Comparison of ENCODE assay signal across 8 cellular contexts in genomic region chr12:12560587-12561304, GRCh38. TPM values are rescaled to one million over a fixed set of nuclear protein-coding genes. Genes with fewer than 3 reads are reported as not detected.
DNase-seq lines count a peak whose midpoint lies in the region; ATAC-seq and TF ChIP-seq lines count a peak whose summit lies in the region.

No MANE protein-coding gene starts in this region.

- H3K4me1 ChIP-seq in endodermal cell (ENCODE audit: control insufficient read depth, insufficient read depth, low read length), result no peaks in the 10 kb centered on the region

- H3K4me3 Mint-ChIP-seq in endodermal cell, result peak overlapping the region; percentile 86
- H3K4me3 Mint-ChIP-seq in stimulated activated naive CD8-positive, alpha-beta T cell treated with anti-CD3 and anti-CD28 coated beads, Interleukin-15, amount 100 ng/mL, for 72 hours, result peak overlapping the region; percentile 88 to 97

- H3K27ac Mint-ChIP-seq in endodermal cell, result peak overlapping the region; percentile 95
- H3K27ac Mint-ChIP-seq in stimulated activated naive CD8-positive, alpha-beta T cell treated with anti-CD3 and anti-CD28 coated beads, Interleukin-15, amount 100 ng/mL, for 72 hours, result peak overlapping the region; percentile 94 to 97

- ATAC-seq in GM18909 (IDR thresholded peaks at IDR 0.05; ENCODE audit: poor library complexity, unreplicated experiment), result peak; percentile 36
- peak; percentile 65 for ATAC-seq in stimulated activated naive CD8-positive, alpha-beta T cell treated with anti-CD3 and anti-CD28 coated beads, Interleukin-15, amount 100 ng/mL, for 72 hours
- no peak for ATAC-seq in HG02938 (IDR thresholded peaks at IDR 0.05; ENCODE audit: unreplicated experiment)

- H3K27me3 Mint-ChIP-seq in endodermal cell (ENCODE audit: insufficient read depth), result no peaks in the 10 kb centered on the region
- no peaks in the 10 kb centered on the region for H3K27me3 Mint-ChIP-seq in stimulated activated naive CD8-positive, alpha-beta T cell treated with anti-CD3 and anti-CD28 coated beads, Interleukin-15, amount 100 ng/mL, for 72 hours

- peak overlapping the region; percentile 98 for H3K4me3 ChIP-seq in endodermal cell (ENCODE audit: low read length)

- no peak for TF ChIP-seq CTCF in endodermal cell (conservative IDR thresholded peaks at IDR 0.05)

- H3K4me1 Mint-ChIP-seq in endodermal cell, result peaks cover 32% of the 10 kb centered on the region
- H3K4me1 Mint-ChIP-seq in stimulated activated naive CD8-positive, alpha-beta T cell treated with anti-CD3 and anti-CD28 coated beads, Interleukin-15, amount 100 ng/mL, for 72 hours, result peaks cover 43% of the 10 kb centered on the region

- H3K27ac ChIP-seq in endodermal cell (ENCODE audit: low read depth, low read length), result no peak overlapping the region

- H3K9ac ChIP-seq in endodermal cell (ENCODE audit: extremely low read depth, low read length, poor library complexity, severe bottlenecking), result peak overlapping the region; percentile 83

- DNase-seq in AG20443 (ENCODE audit: low spot score) (peak; percentile 42), NCI-H69 (lab: John Stamatoyannopoulos, UW) (peak; percentile 72), endodermal cell (peak; percentile 60), mucosa of gallbladder (ENCODE audit: low spot score) (peak; percentile 55)
- peak; percentile 65 for DNase-seq in activated CD8-positive, alpha-beta memory T cell treated with anti-CD3 and anti-CD28 coated beads for 24 hours
- DNase-seq in stimulated activated naive CD8-positive, alpha-beta T cell treated with anti-CD3 and anti-CD28 coated beads, Interleukin-15, amount 100 ng/mL, for 72 hours, result peak; percentile 45 to 59

- peaks cover 12% of the 10 kb centered on the region for H3K9me3 ChIP-seq in endodermal cell (ENCODE audit: control insufficient read depth, low read length)

- H3K36me3 Mint-ChIP-seq in endodermal cell (ENCODE audit: low read depth), result peaks cover 18% of the 10 kb centered on the region

- H3K27me3 ChIP-seq in endodermal cell (ENCODE audit: control insufficient read depth, insufficient read depth, low read length, poor library complexity, severe bottlenecking), result no peaks in the 10 kb centered on the region

- H3K36me3 ChIP-seq in endodermal cell (ENCODE audit: control insufficient read depth, insufficient read depth, low read length), result no peaks in the 10 kb centered on the region

- H3K9me3 Mint-ChIP-seq in endodermal cell, result peaks cover 18% of the 10 kb centered on the region
- peaks cover 0 to 8% of the 10 kb centered on the region in 2 donors for H3K9me3 Mint-ChIP-seq in stimulated activated naive CD8-positive, alpha-beta T cell treated with anti-CD3 and anti-CD28 coated beads, Interleukin-15, amount 100 ng/mL, for 72 hours

- 15% methylated on average over 7 of the region's 9 CpGs; no CpG with 5 or more reads in 1 of the 2 experiments for WGBS in endodermal cell (ENCODE audit: insufficient coverage in 1 of 2, insufficient read length in 1 of 2), 2 experiments

RNA-seq across cellular contexts. Expression of gene DUSP16, which starts 1.9 kb away (rescaled TPM):
- total RNA-seq in endodermal cell (10 to 100 TPM; 28.1 to 42.5 TPM), mucosa of gallbladder (65.9 TPM)
- polyA plus RNA-seq in endodermal cell (2013, experiment 1 of 2), result 20.0 TPM
- 17.4 TPM for polyA plus RNA-seq in endodermal cell (2013, experiment 2 of 2)

RNA-seq across cellular contexts. Expression of gene CREBL2, which starts 50.9 kb away (rescaled TPM):
- 10 to 100 TPM; 27.2 to 46.9 TPM for total RNA-seq in endodermal cell
- polyA plus RNA-seq in endodermal cell (2013, experiment 1 of 2), result 17.4 TPM
- polyA plus RNA-seq in endodermal cell (2013, experiment 2 of 2), result 17.3 TPM
- 36.9 TPM for total RNA-seq in mucosa of gallbladder
